ENCODE assay signal across 14 cellular contexts in genomic region chr7:132755538-132756481, GRCh38.
DNase-seq lines count a peak whose midpoint lies in the region; ATAC-seq and TF ChIP-seq lines count a peak whose summit lies in the region.
"Had no signal": no experiment of that assay in that cellular context is flagged by ENCODE, and none has a peak within 500 bp of the region (broad histone marks: within the 10 kb centered on the region; RNA-seq: fewer than 3 reads in every experiment).

No MANE protein-coding gene starts in this region.

- H3K4me1 Mint-ChIP-seq in osteocyte (ENCODE audit: unreplicated experiment), result no peaks in the 10 kb centered on the region
- H3K4me1 Mint-ChIP-seq in activated naive CD4-positive, alpha-beta T cell treated with anti-CD3 and anti-CD28 coated beads for 36 hours (ENCODE audit: low read depth), result peaks cover 6% of the 10 kb centered on the region

- DNase-seq in DMS79 treated with DMSO at 0.1 percent for 48 hours (lab: John Stamatoyannopoulos, UW) (peak; percentile 62), NCI-H2196 (lab: John Stamatoyannopoulos, UW; ENCODE audit: unreplicated experiment) (peak; percentile 35), epidermal melanocyte (ENCODE audit: insufficient read length, low spot score) (peak; percentile 37), osteocyte (ENCODE audit: extremely low spot score, unreplicated experiment) (peak; percentile 44), NCI-H1417 treated with DMSO at 0.1 percent for 48 hours (lab: John Stamatoyannopoulos, UW) (no peak)
- DNase-seq in activated effector memory CD4-positive, alpha-beta T cell treated with Interleukin-2 at 50 U/mL for 16 hours, result no peak
- no peak for DNase-seq in activated naive CD4-positive, alpha-beta T cell treated with anti-CD3 and anti-CD28 coated beads for 36 hours
- DNase-seq: activated T-cell treated with anti-CD3 and anti-CD28 coated beads for 4 hours, COR-L47, NCI-H146, psoas muscle, T-helper 9 cell had no signal

- H3K27ac Mint-ChIP-seq in osteocyte (ENCODE audit: unreplicated experiment), result no peak overlapping the region
- H3K27ac Mint-ChIP-seq in activated naive CD4-positive, alpha-beta T cell treated with anti-CD3 and anti-CD28 coated beads for 36 hours, result no peak overlapping the region

- H3K4me3 Mint-ChIP-seq in osteocyte (ENCODE audit: unreplicated experiment), result no peak overlapping the region
- H3K4me3 Mint-ChIP-seq in activated naive CD4-positive, alpha-beta T cell treated with anti-CD3 and anti-CD28 coated beads for 36 hours, result no peak overlapping the region
- H3K4me3 Mint-ChIP-seq: brain had no signal

- H3K9me3 Mint-ChIP-seq in osteocyte (ENCODE audit: unreplicated experiment), result no peaks in the 10 kb centered on the region
- H3K9me3 Mint-ChIP-seq in activated naive CD4-positive, alpha-beta T cell treated with anti-CD3 and anti-CD28 coated beads for 36 hours, result no peaks in the 10 kb centered on the region

- no peaks in the 10 kb centered on the region for H3K36me3 Mint-ChIP-seq in osteocyte (ENCODE audit: unreplicated experiment)
- no peaks in the 10 kb centered on the region for H3K36me3 Mint-ChIP-seq in activated naive CD4-positive, alpha-beta T cell treated with anti-CD3 and anti-CD28 coated beads for 36 hours (ENCODE audit: low read depth)
- H3K36me3 Mint-ChIP-seq: brain had no signal

- no peak for TF ChIP-seq CTCF in osteocyte (IDR thresholded peaks at IDR 0.05)

- intact Hi-C loops in activated naive CD4-positive, alpha-beta T cell treated with anti-CD3 and anti-CD28 coated beads for 36 hours (cut with micrococcal nuclease), result no loop called here

- CTCF ChIA-PET in activated naive CD4-positive, alpha-beta T cell treated with anti-CD3 and anti-CD28 coated beads for 36 hours (lab: Charles Lee), result interaction anchor here (0.7 kb wide), 1 partner anchor 102 kb away, joined by 3 read pairs; no protein-coding TSS in a partner anchor

- ATAC-seq in HG03565 (IDR thresholded peaks at IDR 0.05; ENCODE audit: unreplicated experiment), result no peak

- peaks cover 12% of the 10 kb centered on the region for H3K27me3 Mint-ChIP-seq in osteocyte (ENCODE audit: unreplicated experiment)
- H3K27me3 Mint-ChIP-seq in activated naive CD4-positive, alpha-beta T cell treated with anti-CD3 and anti-CD28 coated beads for 36 hours (ENCODE audit: low read depth), result no peaks in the 10 kb centered on the region

Comparison
In these comparisons a context has a peak if more than half of its experiments do, and no peak if none do; other contexts are left out.
1. DNase-seq: peak in DMS79 treated with DMSO at 0.1 percent for 48 hours (single experiment), NCI-H2196 (single experiment), epidermal melanocyte (single experiment) and osteocyte (single experiment); none in activated effector memory CD4-positive, alpha-beta T cell treated with Interleukin-2 at 50 U/mL for 16 hours (single experiment), NCI-H1417 treated with DMSO at 0.1 percent for 48 hours (single experiment) and activated naive CD4-positive, alpha-beta T cell treated with anti-CD3 and anti-CD28 coated beads for 36 hours (single experiment).